ENCODE assay signal across 12 cellular contexts in genomic region chr2:43041167-43041566, GRCh38.
A peak's percentile ranks its signal among the peaks of the same experiment; 100 is the strongest.
DNase-seq lines count a peak whose midpoint lies in the region; ATAC-seq and TF ChIP-seq lines count a peak whose summit lies in the region.
"Had no signal": no experiment of that assay in that cellular context is flagged by ENCODE, and none has a peak within 500 bp of the region (broad histone marks: within the 10 kb centered on the region; RNA-seq: fewer than 3 reads in every experiment).

No MANE protein-coding gene starts in this region.

- H3K4ac ChIP-seq in IMR-90 (ENCODE audit: low read depth, low read length) = peak overlapping the region; percentile 97

- H3K23ac ChIP-seq in IMR-90 (ENCODE audit: low read depth, low read length) = peak overlapping the region; percentile 63

- H3K56ac ChIP-seq in IMR-90 (ENCODE audit: extremely low read depth, insufficient read depth, low read length) = peak overlapping the region; percentile 80

- no peaks in the 10 kb centered on the region for H4K20me1 ChIP-seq in IMR-90 (ENCODE audit: insufficient read depth, low read length)

- peaks cover 40% of the 10 kb centered on the region for H3K4me1 Mint-ChIP-seq in MCF 10A (ENCODE audit: insufficient read depth, unreplicated experiment)

- intact Hi-C loops in IMR-90 (cut with micrococcal nuclease) = no loop called here
- intact Hi-C loops in MCF 10A (cut with micrococcal nuclease) = loop anchor here (5.0 kb wide), 1 partner anchor 46 kb away; no protein-coding TSS in a partner anchor
- intact Hi-C loops in mucosa of descending colon (cut with DNase I, micrococcal nuclease) = no loop called here
- intact Hi-C loops in uterus (cut with DNase I; ENCODE audit: low total_unique reads) = no loop called here

- H3K14ac ChIP-seq in IMR-90 (replicated peaks; ENCODE audit: low read depth, low read length) = peak overlapping the region; percentile 97

- no peaks in the 10 kb centered on the region for H3K9me3 Mint-ChIP-seq in MCF 10A (ENCODE audit: unreplicated experiment)
- H3K9me3 Mint-ChIP-seq: stimulated activated naive CD8-positive, alpha-beta T cell treated with anti-CD3 and anti-CD28 coated beads, Interleukin-15, Interleukin-2, amounts not matched to agents 100 ng/mL and 50 ng/mL, for 24 hours had no signal

- H3K79me1 ChIP-seq in IMR-90 (ENCODE audit: low read depth in 1 of 2, low read length in 2 of 2) = peaks cover 0 to 8% of the 10 kb centered on the region in 2 experiments; a peak in 1 of 4 replicates

- H4K5ac ChIP-seq in IMR-90 (ENCODE audit: low read depth, low read length) = peak overlapping the region; percentile 77

- peak overlapping the region; percentile 94 to 99 for H4K8ac ChIP-seq in IMR-90 (ENCODE audit: low read depth in 2 of 2, low read length in 2 of 2)

- dilution Hi-C loops in IMR-90 (cut with HindIII; ENCODE audit: low sequenced_read_pairs, unreplicated experiment) = no loop called here

- CTCF ChIA-PET in IMR-90 (lab: Yijun Ruan, JAX) (interaction anchor here (0.6 kb wide), 1 partner anchor 444 kb away, joined by 3 read pairs; no protein-coding TSS in a partner anchor), MCF 10A (lab: Yijun Ruan, JAX) (interaction anchor here (0.8 kb wide), 1 partner anchor 188 kb away, joined by 6 read pairs; no protein-coding TSS in a partner anchor)

- ATAC-seq in IMR-90 (ENCODE audit: low read depth) = peak; percentile 9
- ATAC-seq in mucosa of descending colon = peak; percentile 33
- ATAC-seq in GM18498 (IDR thresholded peaks at IDR 0.05; ENCODE audit: unreplicated experiment) = no peak
- no peak for ATAC-seq in HG02571 (IDR thresholded peaks at IDR 0.05; ENCODE audit: unreplicated experiment)

- H3K36me3 ChIP-seq in IMR-90 (ENCODE audit: control insufficient read depth, insufficient read depth, low read length) (no peaks in the 10 kb centered on the region), mucosa of descending colon (ENCODE audit: low read depth) (no peaks in the 10 kb centered on the region), uterus (no peaks in the 10 kb centered on the region)
- H3K36me3 ChIP-seq: right lobe of liver had no signal

- H2BK120ac ChIP-seq in IMR-90 (ENCODE audit: low read depth, low read length) = peak overlapping the region; percentile 98

- H3K4me3 Mint-ChIP-seq in MCF 10A (ENCODE audit: unreplicated experiment) = no peak overlapping the region
- H3K4me3 Mint-ChIP-seq: CD4-positive, alpha-beta memory T cell; stimulated activated naive CD8-positive, alpha-beta T cell treated with anti-CD3 and anti-CD28 coated beads, Interleukin-15, Interleukin-2, amounts not matched to agents 100 ng/mL and 50 ng/mL, for 24 hours had no signal

- TF ChIP-seq RAD21 in IMR-90 (IDR thresholded peaks at IDR 0.05; ENCODE audit: low read length) = no peak

- H3K27me3 ChIP-seq in IMR-90 (ENCODE audit: control insufficient read depth, insufficient read depth, low read length) = no peaks in the 10 kb centered on the region
- no peaks in the 10 kb centered on the region for H3K27me3 ChIP-seq in uterus
- H3K27me3 ChIP-seq: right lobe of liver had no signal

- in situ Hi-C loops in IMR-90 (cut with MboI; ENCODE audit: low sequenced_read_pairs) = no loop called here

- H3K27ac Mint-ChIP-seq in MCF 10A (ENCODE audit: low read depth, unreplicated experiment) = peak overlapping the region; percentile 92
- H3K27ac Mint-ChIP-seq: stimulated activated naive CD8-positive, alpha-beta T cell treated with anti-CD3 and anti-CD28 coated beads, Interleukin-15, Interleukin-2, amounts not matched to agents 100 ng/mL and 50 ng/mL, for 24 hours had no signal

- H3K4me2 ChIP-seq in IMR-90 (ENCODE audit: low read depth, low read length) = no peak overlapping the region

- peak overlapping the region; percentile 81 for H2AFZ ChIP-seq in IMR-90 (replicated peaks; ENCODE audit: low read length, poor library complexity)

- peak overlapping the region; percentile 100 for H2AK5ac ChIP-seq in IMR-90 (ENCODE audit: low read depth, low read length)

- peak overlapping the region; percentile 93 for H3K18ac ChIP-seq in IMR-90 (ENCODE audit: low read depth, low read length)

- POLR2A ChIA-PET in IMR-90 (lab: Charles Lee; ENCODE audit: unreplicated experiment) (no interaction called here), MCF 10A (lab: Yijun Ruan, JAX) (interaction anchor here (0.8 to 2.2 kb wide), 9 partner anchors 9 to 182 kb away, joined by 3 to 17 read pairs (median 4); no protein-coding TSS in a partner anchor)

- H3K4me3 ChIP-seq in IMR-90 (ENCODE audit: insufficient read depth, low read depth, low read length) (no peak overlapping the region), mucosa of descending colon (no peak overlapping the region), uterus (no peak overlapping the region)
- H3K4me3 ChIP-seq: right lobe of liver had no signal

- no peaks in the 10 kb centered on the region for H3K27me3 Mint-ChIP-seq in MCF 10A (ENCODE audit: insufficient read depth, unreplicated experiment)
- H3K27me3 Mint-ChIP-seq: CD4-positive, alpha-beta memory T cell; stimulated activated naive CD8-positive, alpha-beta T cell treated with anti-CD3 and anti-CD28 coated beads, Interleukin-15, Interleukin-2, amounts not matched to agents 100 ng/mL and 50 ng/mL, for 24 hours had no signal

- TF ChIP-seq CTCF in IMR-90 (conservative IDR thresholded peaks at IDR 0.05; ENCODE audit: low read depth, low read length) (no peak), MCF 10A (IDR thresholded peaks at IDR 0.05; ENCODE audit: unreplicated experiment) (no peak), mucosa of descending colon (IDR thresholded peaks at IDR 0.05) (no peak), uterus (IDR thresholded peaks at IDR 0.05) (no peak)

- no CpG with 5 or more reads among the region's 3 CpGs for WGBS in IMR-90 (ENCODE audit: extremely low coverage in 2 of 2, insufficient read length in 1 of 2), 2 experiments

- peak overlapping the region; percentile 63 for H2BK15ac ChIP-seq in IMR-90 (ENCODE audit: low read depth, low read length)

- peak overlapping the region; percentile 88 for H2BK20ac ChIP-seq in IMR-90 (ENCODE audit: low read depth, low read length)

- peak overlapping the region; percentile 89 for H2AK9ac ChIP-seq in IMR-90 (replicated peaks; ENCODE audit: low read depth, low read length, poor library complexity)

- H3K9ac ChIP-seq in IMR-90 (ENCODE audit: low read depth, low read length) = peak overlapping the region; percentile 44

- TF ChIP-seq POLR2A in IMR-90 (IDR thresholded peaks at IDR 0.05; ENCODE audit: low read depth, low read length) (no peak), uterus (IDR thresholded peaks at IDR 0.05) (no peak)

- peak overlapping the region; percentile 88 for H3K27ac ChIP-seq in IMR-90 (ENCODE audit: insufficient read depth, low read length)
- peak overlapping the region; percentile 78 to 84 for H3K27ac ChIP-seq in uterus
- H3K27ac ChIP-seq: right lobe of liver had no signal

- BruUV-seq in IMR-90 (replicated peaks; lab: Mats Ljungman, UMichigan) (no TSS peak), MCF 10A (replicated peaks; lab: Mats Ljungman, UMichigan) (no TSS peak)

- H4K91ac ChIP-seq in IMR-90 (ENCODE audit: insufficient read depth, low read depth, low read length) = peak overlapping the region; percentile 100

- peak overlapping the region; percentile 88 for H2BK5ac ChIP-seq in IMR-90 (ENCODE audit: low read depth, low read length, poor library complexity, severe bottlenecking)

- peaks cover 31% of the 10 kb centered on the region for H3K9me1 ChIP-seq in IMR-90 (ENCODE audit: insufficient read depth, low read length)

- DNase-seq in IMR-90 = no peak
- DNase-seq in MCF 10A (ENCODE audit: unreplicated experiment) = no peak
- peak in 1 of 3 donors; percentile 24 for DNase-seq in mucosa of descending colon
- DNase-seq in uterus = peak in 1 of 2 donors; percentile 31
- no peak for DNase-seq in effector CD8-positive, alpha-beta T cell (lab: John Stamatoyannopoulos, UW)
- DNase-seq in NCI-H2081 treated with DMSO at 0.1 percent for 48 hours (lab: John Stamatoyannopoulos, UW) = no peak
- DNase-seq: CD4-positive, alpha-beta memory T cell; foreskin melanocyte had no signal

- H3K9me3 ChIP-seq in IMR-90 (ENCODE audit: control insufficient read depth, insufficient read depth, low read length) (no peaks in the 10 kb centered on the region), mucosa of descending colon (no peaks in the 10 kb centered on the region), uterus (no peaks in the 10 kb centered on the region)
- H3K9me3 ChIP-seq: right lobe of liver had no signal

- H3K36me3 Mint-ChIP-seq in MCF 10A (ENCODE audit: insufficient read depth, unreplicated experiment) = no peaks in the 10 kb centered on the region
- H3K36me3 Mint-ChIP-seq: CD4-positive, alpha-beta memory T cell had no signal

- H3K4me1 ChIP-seq in IMR-90 (ENCODE audit: control insufficient read depth, insufficient read depth, low read length) (peaks cover 37% of the 10 kb centered on the region), mucosa of descending colon (ENCODE audit: low read depth) (no peaks in the 10 kb centered on the region), uterus (peaks cover 0 to 18% of the 10 kb centered on the region in 2 donors)
- H3K4me1 ChIP-seq: right lobe of liver had no signal

TF ChIP-seq in IMR-90, 13 proteins besides CTCF, POLR2A, EP300 and RAD21:
- TF ChIP-seq MXI1 (IDR thresholded peaks at IDR 0.05; ENCODE audit: borderline replicate concordance, low read depth, low read length) = no peak
- TF ChIP-seq SMC3 (IDR thresholded peaks at IDR 0.05; ENCODE audit: low read depth, low read length) = no peak
- TF ChIP-seq RCOR1 (IDR thresholded peaks at IDR 0.05; ENCODE audit: insufficient replicate concordance, low read length) = no peak
- no peak for TF ChIP-seq MAFK (IDR thresholded peaks at IDR 0.05; ENCODE audit: low read depth, low read length)
- no peak for TF ChIP-seq CEBPB (IDR thresholded peaks at IDR 0.05; ENCODE audit: low read depth, low read length)

Comparison
In these comparisons a context has a peak if more than half of its experiments do, and no peak if none do; other contexts are left out.
1. ATAC-seq: peak in IMR-90 (single experiment) and mucosa of descending colon (single experiment); none in GM18498 (single experiment) and HG02571 (single experiment).